ENCODE assay signal across 1 cellular context in genomic region chr2:235006461-235006860, GRCh38.
A peak's percentile ranks its signal among the peaks of the same experiment; 100 is the strongest.
TF ChIP-seq lines count a peak whose summit lies in the region.

No MANE protein-coding gene starts in this region.

TF ChIP-seq in HepG2, 621 proteins besides CTCF, POLR2A, EP300 and RAD21 (continued from another document):
- 0 out of 2 replicates have a peak, but pooled peaks have one; percentile 44 for TF ChIP-seq DZIP1 (CRISPR knock-in tag; IDR thresholded peaks at IDR 0.05)
